Comparison of ENCODE assay signal across 20 cellular contexts in genomic region chr6:3328796-3329195, GRCh38.
DNase-seq lines count a peak whose midpoint lies in the region; ATAC-seq and TF ChIP-seq lines count a peak whose summit lies in the region.
"Had no signal": no experiment of that assay in that cellular context is flagged by ENCODE, and none has a peak within 500 bp of the region (broad histone marks: within the 10 kb centered on the region; RNA-seq: fewer than 3 reads in every experiment).

No MANE protein-coding gene starts in this region.

- WGBS in heart right ventricle, 2 donors = 51 to 61% methylated on average over 10 of the region's 10 CpGs
- 64% methylated on average over 10 of the region's 10 CpGs for WGBS in prostate gland

- no peak overlapping the region for H3K27ac ChIP-seq in heart right ventricle
- peak overlapping the region; percentile 29 to 61 for H3K27ac ChIP-seq in prostate gland
- H3K27ac ChIP-seq: right lobe of liver had no signal

- H3K4me3 ChIP-seq in heart right ventricle (no peak overlapping the region), prostate gland (no peak overlapping the region)
- H3K4me3 ChIP-seq: HAP-1, MG63, right lobe of liver had no signal

- TF ChIP-seq CTCF in chondrocyte (IDR thresholded peaks at IDR 0.05) = no peak
- TF ChIP-seq CTCF in heart right ventricle (IDR thresholded peaks at IDR 0.05) = no peak
- TF ChIP-seq CTCF in prostate gland (IDR thresholded peaks at IDR 0.05) = no peak

- ATAC-seq in heart right ventricle (peak in 7 of 8 donors; percentile 40 to 89 (median 83)), HG03571 (IDR thresholded peaks at IDR 0.05; ENCODE audit: unreplicated experiment) (no peak)
- ATAC-seq: SK-N-SH treated with all-trans-retinoic acid at 6 μM for 48 hours had no signal

- H3K4me1 Mint-ChIP-seq in chondrocyte (ENCODE audit: low read depth) = peaks cover 52% of the 10 kb centered on the region

- intact Hi-C loops in heart right ventricle (cut with DNase I) (no loop called here), prostate gland (cut with DNase I) (no loop called here)

- H3K9me3 ChIP-seq in heart right ventricle (no peaks in the 10 kb centered on the region), prostate gland (no peaks in the 10 kb centered on the region)
- H3K9me3 ChIP-seq: HAP-1, MG63, right lobe of liver had no signal

- H3K27ac Mint-ChIP-seq in chondrocyte (ENCODE audit: unreplicated experiment) = peak overlapping the region; percentile 46
- H3K27ac Mint-ChIP-seq: CD8-positive, alpha-beta memory T cell had no signal

- H3K36me3 ChIP-seq in heart right ventricle = no peaks in the 10 kb centered on the region
- no peaks in the 10 kb centered on the region for H3K36me3 ChIP-seq in prostate gland
- H3K36me3 ChIP-seq: HAP-1, MG63, right lobe of liver had no signal

- no peaks in the 10 kb centered on the region for H3K27me3 Mint-ChIP-seq in chondrocyte (ENCODE audit: low read depth)

- TF ChIP-seq POLR2A in prostate gland (IDR thresholded peaks at IDR 0.05) = no peak

- H3K36me3 Mint-ChIP-seq in chondrocyte (ENCODE audit: low read depth) = no peaks in the 10 kb centered on the region
- H3K36me3 Mint-ChIP-seq: CD8-positive, alpha-beta memory T cell had no signal

- no peak overlapping the region for H3K4me3 Mint-ChIP-seq in chondrocyte (ENCODE audit: unreplicated experiment)
- H3K4me3 Mint-ChIP-seq: CD8-positive, alpha-beta memory T cell; WTC11 had no signal

- H3K9me3 Mint-ChIP-seq in chondrocyte (ENCODE audit: low read depth) = no peaks in the 10 kb centered on the region
- H3K9me3 Mint-ChIP-seq: CD8-positive, alpha-beta memory T cell; WTC11 had no signal

- H3K4me1 ChIP-seq in heart right ventricle (peaks cover 0 to 35% (median 17%) of the 10 kb centered on the region in 9 donors), prostate gland (replicated peaks) (no peaks in the 10 kb centered on the region)
- H3K4me1 ChIP-seq: HAP-1 had no signal

- H3K27me3 ChIP-seq in heart right ventricle (no peaks in the 10 kb centered on the region), prostate gland (replicated peaks; ENCODE audit: insufficient read depth) (no peaks in the 10 kb centered on the region)
- H3K27me3 ChIP-seq: MG63, right lobe of liver had no signal

- DNase-seq in chondrocyte (ENCODE audit: low spot score) = no peak
- DNase-seq in heart right ventricle = peak; percentile 52 to 63
- no peak for DNase-seq in prostate gland (ENCODE audit: low spot score)
- DNase-seq in effector CD8-positive, alpha-beta T cell (lab: John Stamatoyannopoulos, UW) = no peak
- DNase-seq in NOMO-1 treated with dmso at 0.1 percent for 144 hours (lab: John Stamatoyannopoulos, UW; ENCODE audit: unreplicated experiment) = no peak
- no peak for DNase-seq in SHP77 treated with DMSO at 0.1 percent for 48 hours (lab: John Stamatoyannopoulos, UW)
- DNase-seq: activated effector memory CD4-positive, alpha-beta T cell treated with anti-CD3 and anti-CD28 coated beads, Interleukin-2, amount 50 U/mL, for 16 hours; CD8-positive, alpha-beta memory T cell; foreskin fibroblast; GF-D8; kidney; MG63; NCI-H1436; NK-92 treated with Interleukin-12 subunit alpha and Interleukin-12 subunit beta, amount 100 ng/mL, for 24 hours; right lobe of liver; T-helper 9 cell had no signal

Comparison
In these comparisons a context has a peak if more than half of its experiments do, and no peak if none do; other contexts are left out.
1. DNase-seq: peak in heart right ventricle (2 of 2); none in chondrocyte (single experiment), prostate gland (single experiment), effector CD8-positive, alpha-beta T cell (single experiment), NOMO-1 treated with dmso at 0.1 percent for 144 hours (single experiment) and SHP77 treated with DMSO at 0.1 percent for 48 hours (single experiment).
2. H3K27ac ChIP-seq: peak in prostate gland (2 of 2); none in heart right ventricle (0 of 10).